1 cellular context compared by ENCODE assay signal in genomic region chr4:71941001-71941400, GRCh38.
TF ChIP-seq lines count a peak whose summit lies in the region.

No MANE protein-coding gene starts in this region.

TF ChIP-seq in HCT116, 20 proteins besides CTCF, POLR2A, EP300 and RAD21 (continued from another document):
- TF ChIP-seq ELF1 (IDR thresholded peaks at IDR 0.05; ENCODE audit: borderline replicate concordance, low read depth) (no peak), ZBTB33 (IDR thresholded peaks at IDR 0.05; ENCODE audit: extremely low read depth, insufficient replicate concordance, low read length) (no peak), CEBPB (IDR thresholded peaks at IDR 0.05; ENCODE audit: low read depth) (no peak), EZH2 (IDR thresholded peaks at IDR 0.05) (no peak), CBX3 (IDR thresholded peaks at IDR 0.05; ENCODE audit: low read depth) (no peak)
